In genomic region chr16:66517586-66518263, GRCh38 we compare ENCODE assay signal across 8 cellular contexts. TPM values are rescaled to one million over a fixed set of nuclear protein-coding genes. Genes with fewer than 3 reads are reported as not detected.
DNase-seq lines count a peak whose midpoint lies in the region; ATAC-seq and TF ChIP-seq lines count a peak whose summit lies in the region.

No MANE protein-coding gene starts in this region.

- peak overlapping the region; percentile 82 for H3K4me3 Mint-ChIP-seq in stimulated activated naive CD8-positive, alpha-beta T cell treated with anti-CD3 and anti-CD28 coated beads, Interleukin-15, Interleukin-2, amounts not matched to agents 100 ng/mL and 50 ng/mL, for 24 hours
- no peak overlapping the region for H3K4me3 Mint-ChIP-seq in chondrocyte (ENCODE audit: unreplicated experiment)
- H3K4me3 Mint-ChIP-seq in natural killer cell, result peak overlapping the region; percentile 88

- intact Hi-C loops in natural killer cell (cut with micrococcal nuclease), result loop anchor here (2.0 to 5.0 kb wide), 2 partner anchors 33 to 70 kb away; partner anchors contain the start of gene TK2

- peak overlapping the region; percentile 96 for H3K27ac Mint-ChIP-seq in stimulated activated naive CD8-positive, alpha-beta T cell treated with anti-CD3 and anti-CD28 coated beads, Interleukin-15, Interleukin-2, amounts not matched to agents 100 ng/mL and 50 ng/mL, for 24 hours
- peak overlapping the region; percentile 97 for H3K27ac Mint-ChIP-seq in chondrocyte (ENCODE audit: unreplicated experiment)
- H3K27ac Mint-ChIP-seq in natural killer cell, result peak overlapping the region; percentile 99

- no peaks in the 10 kb centered on the region for H3K9me3 Mint-ChIP-seq in stimulated activated naive CD8-positive, alpha-beta T cell treated with anti-CD3 and anti-CD28 coated beads, Interleukin-15, Interleukin-2, amounts not matched to agents 100 ng/mL and 50 ng/mL, for 24 hours
- no peaks in the 10 kb centered on the region for H3K9me3 Mint-ChIP-seq in chondrocyte (ENCODE audit: low read depth)
- no peaks in the 10 kb centered on the region for H3K9me3 Mint-ChIP-seq in natural killer cell

- DNase-seq in stimulated activated naive CD8-positive, alpha-beta T cell treated with anti-CD3 and anti-CD28 coated beads, Interleukin-15, Interleukin-2, amounts not matched to agents 100 U/mL and 50 U/mL, for 24 hours, result no peak
- DNase-seq in chondrocyte (ENCODE audit: low spot score), result no peak
- DNase-seq in natural killer cell, result no peak
- no peak for DNase-seq in D341Med (ENCODE audit: low spot score)
- DNase-seq in GM19238 (ENCODE audit: insufficient read length, low spot score), result no peak

- peaks cover 81% of the 10 kb centered on the region for H3K4me1 Mint-ChIP-seq in stimulated activated naive CD8-positive, alpha-beta T cell treated with anti-CD3 and anti-CD28 coated beads, Interleukin-15, Interleukin-2, amounts not matched to agents 100 ng/mL and 50 ng/mL, for 24 hours (ENCODE audit: low read depth)
- H3K4me1 Mint-ChIP-seq in chondrocyte (ENCODE audit: low read depth) (peaks cover 72% of the 10 kb centered on the region), natural killer cell (peaks cover 67 to 69% of the 10 kb centered on the region in 2 donors)

- ATAC-seq in stimulated activated naive CD8-positive, alpha-beta T cell treated with anti-CD3 and anti-CD28 coated beads, Interleukin-15, Interleukin-2, amounts not matched to agents 100 U/mL and 50 U/mL, for 24 hours, result no peak
- ATAC-seq in natural killer cell, result no peak
- no peak for ATAC-seq in HG02623 (IDR thresholded peaks at IDR 0.05; ENCODE audit: unreplicated experiment)
- ATAC-seq in HG03442 (IDR thresholded peaks at IDR 0.05; ENCODE audit: unreplicated experiment), result no peak

- no peaks in the 10 kb centered on the region for H3K27me3 Mint-ChIP-seq in stimulated activated naive CD8-positive, alpha-beta T cell treated with anti-CD3 and anti-CD28 coated beads, Interleukin-15, Interleukin-2, amounts not matched to agents 100 ng/mL and 50 ng/mL, for 24 hours
- H3K27me3 Mint-ChIP-seq in chondrocyte (ENCODE audit: low read depth) (no peaks in the 10 kb centered on the region), natural killer cell (ENCODE audit: low read depth in 2 of 2) (no peaks in the 10 kb centered on the region)

- H3K36me3 Mint-ChIP-seq in stimulated activated naive CD8-positive, alpha-beta T cell treated with anti-CD3 and anti-CD28 coated beads, Interleukin-15, Interleukin-2, amounts not matched to agents 100 ng/mL and 50 ng/mL, for 24 hours (ENCODE audit: low read depth), result no peaks in the 10 kb centered on the region
- H3K36me3 Mint-ChIP-seq in chondrocyte (ENCODE audit: low read depth), result peaks cover 9% of the 10 kb centered on the region
- no peaks in the 10 kb centered on the region for H3K36me3 Mint-ChIP-seq in natural killer cell

- TF ChIP-seq CTCF in chondrocyte (IDR thresholded peaks at IDR 0.05) (no peak), natural killer cell (IDR thresholded peaks at IDR 0.05) (no peak)

RNA-seq across cellular contexts. Expression of gene TK2, which starts 32.2 kb away (rescaled TPM):
- total RNA-seq in chondrocyte, result 30.4 to 34.3 TPM (median 33.6 TPM) in 3 replicates
- 10 to 100 TPM; 18.8 to 25.8 (median 25.1) TPM for total RNA-seq in natural killer cell

RNA-seq across cellular contexts. Expression of gene CKLF, which starts 34.7 kb away (rescaled TPM):
- 47.3 to 52.8 TPM (median 51.9 TPM) in 3 replicates for total RNA-seq in chondrocyte
- total RNA-seq in natural killer cell, result 10 to 100 TPM; 48.0 to 69.7 (median 54.6) TPM

RNA-seq across cellular contexts. Expression of gene CMTM1, which starts 48.5 kb away (rescaled TPM):
- total RNA-seq in chondrocyte, result 6.3 to 11.9 TPM (median 9.6 TPM) in 3 replicates
- 1 to 10 TPM; 4.4 to 8.5 (median 7.8) TPM for total RNA-seq in natural killer cell
